In the genomic region with DNA sequence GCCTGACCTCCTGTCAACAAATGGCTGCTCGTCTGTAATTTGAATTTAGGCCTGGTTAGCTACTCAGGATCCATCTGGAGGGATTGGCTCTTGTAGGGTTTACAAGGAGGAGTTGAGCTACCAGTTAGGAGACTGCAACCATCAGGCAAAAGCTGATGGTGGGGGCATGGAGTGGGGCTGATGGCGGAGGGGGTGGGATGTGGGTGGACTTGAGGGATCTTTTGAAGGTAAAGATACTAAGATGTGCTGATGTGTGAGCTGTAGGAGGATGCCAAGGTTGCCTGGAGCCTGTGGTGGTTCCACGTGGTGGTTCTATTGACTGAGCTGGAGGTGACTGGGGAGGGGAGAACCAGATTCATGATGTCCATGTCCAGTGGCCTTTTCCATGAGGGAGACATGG, we compare ENCODE assay signal across 21 cellular contexts.
"Had no signal": no experiment of that assay in that cellular context is flagged by ENCODE, and none has a peak within 500 bp of the region (broad histone marks: within the 10 kb centered on the region; RNA-seq: fewer than 3 reads in every experiment).

No MANE protein-coding gene starts in this region.

- ATAC-seq: Panc1 had no signal

- DNase-seq: KBM-7, MG63, NCI-H1092, NCI-H1105 treated with DMSO at 0.1 percent for 48 hours, NCI-H1417 treated with DMSO at 0.1 percent for 48 hours, NCI-H146, NCI-H1694 treated with DMSO at 0.1 percent for 48 hours, NCI-H2029, NCI-H2081 treated with DMSO at 0.1 percent for 48 hours, NCI-H2171, NCI-H226, NCI-H446, NCI-H510A, NCI-H524 treated with DMSO at 0.1 percent for 48 hours, NCI-H69, NCI-H774, SHP77, SK-N-SH, SW 1271 had no signal

- H3K9me3 ChIP-seq: SK-N-SH had no signal

- H3K36me3 ChIP-seq: MG63 had no signal

- H3K4me3 ChIP-seq: MG63 had no signal

- H3K27ac ChIP-seq: RWPE1 had no signal

- H3K9ac ChIP-seq: SK-N-SH had no signal

- H3K9me2 ChIP-seq: SK-N-SH had no signal

- H3K27me3 ChIP-seq: MG63 had no signal

- H3K4me2 ChIP-seq: SK-N-SH had no signal
